Comparison of ENCODE assay signal across 8 cellular contexts in genomic region chr17:75515523-75516254, GRCh38. TPM values are rescaled to one million over a fixed set of nuclear protein-coding genes. Genes with fewer than 3 reads are reported as not detected.
DNase-seq lines count a peak whose midpoint lies in the region; ATAC-seq and TF ChIP-seq lines count a peak whose summit lies in the region.

A gene with protein sequence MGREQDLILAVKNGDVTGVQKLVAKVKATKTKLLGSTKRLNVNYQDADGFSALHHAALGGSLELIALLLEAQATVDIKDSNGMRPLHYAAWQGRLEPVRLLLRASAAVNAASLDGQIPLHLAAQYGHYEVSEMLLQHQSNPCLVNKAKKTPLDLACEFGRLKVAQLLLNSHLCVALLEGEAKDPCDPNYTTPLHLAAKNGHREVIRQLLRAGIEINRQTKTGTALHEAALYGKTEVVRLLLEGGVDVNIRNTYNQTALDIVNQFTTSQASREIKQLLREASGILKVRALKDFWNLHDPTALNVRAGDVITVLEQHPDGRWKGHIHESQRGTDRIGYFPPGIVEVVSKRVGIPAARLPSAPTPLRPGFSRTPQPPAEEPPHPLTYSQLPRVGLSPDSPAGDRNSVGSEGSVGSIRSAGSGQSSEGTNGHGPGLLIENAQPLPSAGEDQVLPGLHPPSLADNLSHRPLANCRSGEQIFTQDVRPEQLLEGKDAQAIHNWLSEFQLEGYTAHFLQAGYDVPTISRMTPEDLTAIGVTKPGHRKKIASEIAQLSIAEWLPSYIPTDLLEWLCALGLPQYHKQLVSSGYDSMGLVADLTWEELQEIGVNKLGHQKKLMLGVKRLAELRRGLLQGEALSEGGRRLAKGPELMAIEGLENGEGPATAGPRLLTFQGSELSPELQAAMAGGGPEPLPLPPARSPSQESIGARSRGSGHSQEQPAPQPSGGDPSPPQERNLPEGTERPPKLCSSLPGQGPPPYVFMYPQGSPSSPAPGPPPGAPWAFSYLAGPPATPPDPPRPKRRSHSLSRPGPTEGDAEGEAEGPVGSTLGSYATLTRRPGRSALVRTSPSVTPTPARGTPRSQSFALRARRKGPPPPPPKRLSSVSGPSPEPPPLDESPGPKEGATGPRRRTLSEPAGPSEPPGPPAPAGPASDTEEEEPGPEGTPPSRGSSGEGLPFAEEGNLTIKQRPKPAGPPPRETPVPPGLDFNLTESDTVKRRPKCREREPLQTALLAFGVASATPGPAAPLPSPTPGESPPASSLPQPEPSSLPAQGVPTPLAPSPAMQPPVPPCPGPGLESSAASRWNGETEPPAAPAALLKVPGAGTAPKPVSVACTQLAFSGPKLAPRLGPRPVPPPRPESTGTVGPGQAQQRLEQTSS (N-terminal part only) (minus strand): TSS chr17:75515537. CDS start chr17:75513804, 1,733 bp downstream.

- H3K27me3 ChIP-seq in SK-N-SH (ENCODE audit: insufficient read depth), result no peaks in the 10 kb centered on the region

- no peaks in the 10 kb centered on the region for H3K9me3 Mint-ChIP-seq in activated naive CD4-positive, alpha-beta T cell treated with anti-CD3 and anti-CD28 coated beads, Interleukin-2, amount 50 U/mL, for 72 hours

- peaks cover 15 to 17% of the 10 kb centered on the region in 2 donors for H3K36me3 Mint-ChIP-seq in activated naive CD4-positive, alpha-beta T cell treated with anti-CD3 and anti-CD28 coated beads, Interleukin-2, amount 50 U/mL, for 72 hours

- no peak; a peak in 1 of 4 replicates for TF ChIP-seq EP300 in SK-N-SH (IDR thresholded peaks at IDR 0.05; ENCODE audit: borderline replicate concordance in 1 of 2, low read depth in 1 of 2, low read length in 1 of 2)

- H3K36me3 ChIP-seq in HEK293 (ENCODE audit: control insufficient read depth in 2 of 2, insufficient read depth in 1 of 2, low read length in 2 of 2), result peaks cover 21 to 51% of the 10 kb centered on the region in 2 experiments; a peak in 2 of 3 replicates
- peaks cover 10% of the 10 kb centered on the region in 2 experiments for H3K36me3 ChIP-seq in SK-N-SH (replicated peaks in 1 of 2; ENCODE audit: control insufficient read depth in 1 of 2, insufficient read depth in 2 of 2, low read length in 1 of 2)

- H2AFZ ChIP-seq in SK-N-SH (ENCODE audit: low read depth), result peak within 1 kb of the TSS; percentile 98

- peak within 1 kb of the TSS; percentile 71; the same call in 1 of the 2 replicates for H3K27ac ChIP-seq in HEK293 (ENCODE audit: extremely low read depth, low read depth, low read length)
- H3K27ac ChIP-seq in SK-N-SH (ENCODE audit: low read depth in 2 of 2, low read length in 1 of 2), result peak within 1 kb of the TSS; percentile 45 to 88; a peak in 3 of 4 replicates

- no peaks in the 10 kb centered on the region for H3F3A ChIP-seq in SK-N-SH (replicated peaks; ENCODE audit: insufficient read depth)

- H3K4me1 ChIP-seq in HEK293 (ENCODE audit: control insufficient read depth, insufficient read depth, low read length) (no peaks in the 10 kb centered on the region), SK-N-SH (ENCODE audit: control insufficient read depth in 1 of 2, insufficient read depth in 2 of 2, low read depth in 1 of 2, low read length in 1 of 2) (peaks cover 0 to 33% of the 10 kb centered on the region in 2 experiments; a peak in 1 of 4 replicates)

- H3K27ac Mint-ChIP-seq in activated naive CD4-positive, alpha-beta T cell treated with anti-CD3 and anti-CD28 coated beads, Interleukin-2, amount 50 U/mL, for 72 hours, result no peak within 1 kb of the TSS

- peak; percentile 71 for TF ChIP-seq RAD21 in SK-N-SH (IDR thresholded peaks at IDR 0.05; ENCODE audit: low read length)

- no peaks in the 10 kb centered on the region for H3K9me2 ChIP-seq in SK-N-SH

- H3K9me3 ChIP-seq in HEK293 (ENCODE audit: control insufficient read depth, insufficient read depth, low read depth, low read length) (no peaks in the 10 kb centered on the region), SK-N-SH (no peaks in the 10 kb centered on the region)

- H3K79me2 ChIP-seq in SK-N-SH (ENCODE audit: insufficient read depth), result peaks cover 24% of the 10 kb centered on the region; the same call in 1 of the 2 replicates

- CTCF ChIA-PET in HEK293 (lab: Yijun Ruan, JAX) (interaction anchor here (0.7 to 3.3 kb wide), 21 partner anchors 9 to 275 kb away, joined by 3 to 20 read pairs (median 4); partner anchors contain the start of genes LLGL2, MIF4GD and SMIM5), SK-N-SH (lab: Yijun Ruan, JAX) (interaction anchor here (0.6 to 4.2 kb wide), 53 partner anchors 8 to 557 kb away, joined by 3 to 37 read pairs (median 4); partner anchors contain the start of genes GGA3, GRB2, LLGL2 and MIF4GD)

- WGBS in SK-N-SH (ENCODE audit: low lambda C conversion rate), result under 1% methylated on average over 44 of the region's 75 CpGs

- peak within 1 kb of the TSS; percentile 100 for H3K4me2 ChIP-seq in SK-N-SH

- peaks cover 30% of the 10 kb centered on the region for H4K20me1 ChIP-seq in SK-N-SH (ENCODE audit: insufficient read depth)

- TF ChIP-seq CTCF in HEK293 (tag by site-specific recombination; IDR thresholded peaks at IDR 0.05), result peak; percentile 100
- peak; percentile 100 for TF ChIP-seq CTCF in SK-N-SH (IDR thresholded peaks at IDR 0.05)

- POLR2A ChIA-PET in HEK293 (lab: Yijun Ruan, JAX), result interaction anchor here (0.7 to 1.7 kb wide), 12 partner anchors 8 to 642 kb away, joined by 3 to 35 read pairs (median 5); partner anchors contain the start of genes FDXR, LLGL2, SLC25A19 and TMEM94
- POLR2A ChIA-PET in SK-N-SH (lab: Yijun Ruan, JAX), result interaction anchor here (0.7 to 1.6 kb wide), 7 partner anchors 10 to 258 kb away, joined by 3 to 24 read pairs (median 4); partner anchors contain the start of genes GGA3, GRB2, LLGL2 and MRPS7

- ATAC-seq in activated naive CD4-positive, alpha-beta T cell treated with anti-CD3 and anti-CD28 coated beads, Interleukin-2, amount 50 U/mL, for 72 hours, result peak; percentile 58 to 69

- peak; percentile 93 for DNase-seq in ELR (ENCODE audit: low read depth)
- DNase-seq in MV-4-11 (lab: John Stamatoyannopoulos, UW), result peak; percentile 45
- peak; percentile 100 for DNase-seq in SK-N-SH
- peak; percentile 88 to 90 for DNase-seq in activated naive CD4-positive, alpha-beta T cell treated with anti-CD3 and anti-CD28 coated beads, Interleukin-2, amount 50 U/mL, for 72 hours (ENCODE audit: low spot score in 2 of 2)
- peak; percentile 27 for DNase-seq in glomerular endothelial cell (ENCODE audit: extremely low read depth, low read depth, low spot score)
- DNase-seq in occipital lobe (lab: John Stamatoyannopoulos, UW), result peak; percentile 92
- peak; percentile 88 for DNase-seq in superior temporal gyrus (ENCODE audit: extremely low spot score)

- H3K4me3 ChIP-seq in HEK293 (ENCODE audit: low read depth, low read length), result peak within 1 kb of the TSS; percentile 87
- H3K4me3 ChIP-seq in SK-N-SH (ENCODE audit: low read depth in 2 of 2, low read length in 1 of 2), result peak within 1 kb of the TSS; percentile 81 to 98

- peak within 1 kb of the TSS; percentile 78 for H3K9ac ChIP-seq in SK-N-SH

TF ChIP-seq in HEK293, 187 proteins besides CTCF, POLR2A, EP300 and RAD21 (continues in another document):
- TF ChIP-seq, protein P1, sequence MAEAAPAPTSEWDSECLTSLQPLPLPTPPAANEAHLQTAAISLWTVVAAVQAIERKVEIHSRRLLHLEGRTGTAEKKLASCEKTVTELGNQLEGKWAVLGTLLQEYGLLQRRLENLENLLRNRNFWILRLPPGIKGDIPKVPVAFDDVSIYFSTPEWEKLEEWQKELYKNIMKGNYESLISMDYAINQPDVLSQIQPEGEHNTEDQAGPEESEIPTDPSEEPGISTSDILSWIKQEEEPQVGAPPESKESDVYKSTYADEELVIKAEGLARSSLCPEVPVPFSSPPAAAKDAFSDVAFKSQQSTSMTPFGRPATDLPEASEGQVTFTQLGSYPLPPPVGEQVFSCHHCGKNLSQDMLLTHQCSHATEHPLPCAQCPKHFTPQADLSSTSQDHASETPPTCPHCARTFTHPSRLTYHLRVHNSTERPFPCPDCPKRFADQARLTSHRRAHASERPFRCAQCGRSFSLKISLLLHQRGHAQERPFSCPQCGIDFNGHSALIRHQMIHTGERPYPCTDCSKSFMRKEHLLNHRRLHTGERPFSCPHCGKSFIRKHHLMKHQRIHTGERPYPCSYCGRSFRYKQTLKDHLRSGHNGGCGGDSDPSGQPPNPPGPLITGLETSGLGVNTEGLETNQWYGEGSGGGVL (tag by site-specific recombination; IDR thresholded peaks at IDR 0.05), result peak; percentile 33
- peak; percentile 31; the same call in 1 of the 2 replicates for TF ChIP-seq ZXDB (tag by site-specific recombination; IDR thresholded peaks at IDR 0.05)

TF ChIP-seq in SK-N-SH, 30 proteins besides CTCF, POLR2A, EP300 and RAD21 (continues in another document):
- TF ChIP-seq, protein P2, sequence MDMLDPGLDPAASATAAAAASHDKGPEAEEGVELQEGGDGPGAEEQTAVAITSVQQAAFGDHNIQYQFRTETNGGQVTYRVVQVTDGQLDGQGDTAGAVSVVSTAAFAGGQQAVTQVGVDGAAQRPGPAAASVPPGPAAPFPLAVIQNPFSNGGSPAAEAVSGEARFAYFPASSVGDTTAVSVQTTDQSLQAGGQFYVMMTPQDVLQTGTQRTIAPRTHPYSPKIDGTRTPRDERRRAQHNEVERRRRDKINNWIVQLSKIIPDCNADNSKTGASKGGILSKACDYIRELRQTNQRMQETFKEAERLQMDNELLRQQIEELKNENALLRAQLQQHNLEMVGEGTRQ (IDR thresholded peaks at IDR 0.05; ENCODE audit: borderline replicate concordance, low read depth, low read length), result no peak; the same call in 1 of the 2 replicates
- TF ChIP-seq FOSL2 (IDR thresholded peaks at IDR 0.05; ENCODE audit: borderline replicate concordance, low read depth), result no peak
- no peak for TF ChIP-seq YY1 (IDR thresholded peaks at IDR 0.05; ENCODE audit: low read depth)
- peak; percentile 48 for TF ChIP-seq MAX (IDR thresholded peaks at IDR 0.05; ENCODE audit: low read depth)
- no peak for TF ChIP-seq TAF1 (IDR thresholded peaks at IDR 0.05; ENCODE audit: borderline replicate concordance, low read depth, low read length)
- peak; percentile 88 for TF ChIP-seq SIN3A (IDR thresholded peaks at IDR 0.05; ENCODE audit: borderline replicate concordance, low read depth, low read length)
- TF ChIP-seq FOXJ3 (CRISPR knock-in tag; IDR thresholded peaks at IDR 0.05), result no peak

RNA-seq across cellular contexts. Expression of the gene that starts here (rescaled TPM):
- 5.2 and 6.5 TPM in 2 replicates for polyA plus RNA-seq in SK-N-SH (2012; rRNA removed)
- 2.3 and 4.5 TPM in 2 replicates for polyA plus RNA-seq in SK-N-SH (2012; cell fraction: cytosol; rRNA removed)
- polyA plus RNA-seq in SK-N-SH (2012; cell fraction: nucleus; rRNA removed), result 18.8 and 32.9 TPM in 2 replicates
- total RNA-seq in activated naive CD4-positive, alpha-beta T cell treated with anti-CD3 and anti-CD28 coated beads, Interleukin-2, amount 50 U/mL, for 72 hours, result 1 to 10 TPM; 1.7 to 3.5 TPM
- total RNA-seq in glomerular endothelial cell (11.6 and 21.3 TPM in 2 replicates), occipital lobe (4.8 TPM)

Comparison
In these comparisons a context has a peak if more than half of its experiments do, and no peak if none do; other contexts are left out.
1. Peak in every context shown above with its lines: DNase-seq, ATAC-seq, H3K4me3 ChIP-seq and H3K27ac ChIP-seq.
2. DNase-seq: peak in every context shown above with its lines; median percentile 100 in SK-N-SH; 93 in ELR; 92 in occipital lobe; 89 in activated naive CD4-positive, alpha-beta T cell treated with anti-CD3 and anti-CD28 coated beads, Interleukin-2, amount 50 U/mL, for 72 hours; 88 in superior temporal gyrus; 45 in MV-4-11; 27 in glomerular endothelial cell.